ENCODE assay signal across 13 cellular contexts in the genomic region with DNA sequence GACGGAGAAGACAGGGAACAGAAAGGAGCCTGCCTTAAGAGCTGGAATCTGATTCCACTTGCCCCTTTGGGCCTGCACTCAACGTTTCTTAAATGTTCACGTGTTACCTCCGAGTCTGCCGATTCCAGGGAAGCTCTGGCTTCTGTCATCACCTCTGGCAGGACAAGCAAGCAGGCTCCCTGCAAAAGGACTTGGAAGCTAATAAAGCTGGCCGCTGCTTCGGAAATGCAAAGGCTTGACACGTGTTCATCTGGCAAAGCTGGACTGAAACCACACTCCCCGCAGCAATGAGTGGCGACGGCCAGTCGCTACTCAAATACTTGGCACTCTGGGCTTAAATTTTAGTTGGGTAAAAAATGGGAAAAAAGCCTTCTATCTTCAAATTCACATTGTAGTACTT.
A peak's percentile ranks its signal among the peaks of the same experiment; 100 is the strongest.
DNase-seq lines count a peak whose midpoint lies in the region; TF ChIP-seq lines count a peak whose summit lies in the region.
"Had no signal": no experiment of that assay in that cellular context is flagged by ENCODE, and none has a peak within 500 bp of the region (broad histone marks: within the 10 kb centered on the region; RNA-seq: fewer than 3 reads in every experiment).

No MANE protein-coding gene starts in this region.

- in situ Hi-C loops in transverse colon (cut with MboI; ENCODE audit: low pct_ligation_motif_present in 1 of 4, low pct_unique_long_range_greater_than_20kb in 1 of 4, low sequenced_read_pairs in 3 of 4) = no loop called here

- H3K36me3 ChIP-seq in transverse colon = no peaks in the 10 kb centered on the region
- H3K36me3 ChIP-seq: SJCRH30 had no signal

- H3K27me3 ChIP-seq in transverse colon = no peaks in the 10 kb centered on the region
- H3K27me3 ChIP-seq: SJCRH30 had no signal

- no peak for TF ChIP-seq EP300 in transverse colon (IDR thresholded peaks at IDR 0.05; ENCODE audit: low read depth)

- H3K27ac ChIP-seq in transverse colon = peak overlapping the region; percentile 28 to 80 (median 66)
- H3K27ac ChIP-seq: SJCRH30 had no signal

- TF ChIP-seq CTCF in fibroblast of pulmonary artery (IDR thresholded peaks at IDR 0.05; ENCODE audit: low read length, missing control alignments) = no peak
- TF ChIP-seq CTCF in transverse colon (IDR thresholded peaks at IDR 0.05) = no peak

- no peak for TF ChIP-seq POLR2A in transverse colon (IDR thresholded peaks at IDR 0.05)

- H3K4me3 ChIP-seq in fibroblast of pulmonary artery (replicated peaks; ENCODE audit: low read depth, low read length) = no peak overlapping the region
- no peak overlapping the region for H3K4me3 ChIP-seq in transverse colon
- H3K4me3 ChIP-seq: SJCRH30 had no signal

- DNase-seq in NCI-H82 (lab: John Stamatoyannopoulos, UW) (peak; percentile 47), NCI-H82 treated with DMSO at 0.1 percent for 48 hours (lab: John Stamatoyannopoulos, UW; ENCODE audit: unreplicated experiment) (no peak), fibroblast of pulmonary artery (ENCODE audit: low read depth) (peak; percentile 57), midbrain (lab: John Stamatoyannopoulos, UW) (peak; percentile 38), transverse colon (peak; percentile 38), putamen (ENCODE audit: low spot score) (no peak), NCI-H1417 treated with DMSO at 0.1 percent for 48 hours (lab: John Stamatoyannopoulos, UW) (no peak)
- no peak for DNase-seq in stimulated activated CD4-positive, alpha-beta T cell treated with anti-CD3 and anti-CD28 coated beads, Interleukin-2, amount 100 ng/mL, for 48 hours
- DNase-seq: activated CD4-positive, alpha-beta memory T cell treated with anti-CD3 and anti-CD28 coated beads, Interleukin-2, amount 10 ng/mL, durations not matched to agents 7 days and 5 days; foreskin melanocyte; NCI-H2081; retina; SJCRH30 had no signal

- intact Hi-C loops in transverse colon (cut with DNase I; ENCODE audit: low total_unique reads) = loop anchor here (10.0 kb wide), 2 partner anchors 52 to 58 kb away; no protein-coding TSS in a partner anchor

- peaks cover 25 to 58% (median 40%) of the 10 kb centered on the region in 4 donors for H3K4me1 ChIP-seq in transverse colon

- 73 to 77% methylated on average over 2 to 12 of the region's 12 CpGs for WGBS in transverse colon (ENCODE audit: low coverage in 1 of 2), 2 donors

- no peaks in the 10 kb centered on the region for H3K9me3 ChIP-seq in transverse colon
- H3K9me3 ChIP-seq: SJCRH30 had no signal

Comparison
In these comparisons a context has a peak if more than half of its experiments do, and no peak if none do; other contexts are left out.
1. DNase-seq: peak in NCI-H82 (single experiment), fibroblast of pulmonary artery (single experiment), midbrain (single experiment) and transverse colon (single experiment); none in NCI-H82 treated with DMSO at 0.1 percent for 48 hours (single experiment), putamen (single experiment), stimulated activated CD4-positive, alpha-beta T cell treated with anti-CD3 and anti-CD28 coated beads, Interleukin-2, amount 100 ng/mL, for 48 hours (0 of 2) and NCI-H1417 treated with DMSO at 0.1 percent for 48 hours (single experiment).